1 cellular context compared by ENCODE assay signal in the genomic region with DNA sequence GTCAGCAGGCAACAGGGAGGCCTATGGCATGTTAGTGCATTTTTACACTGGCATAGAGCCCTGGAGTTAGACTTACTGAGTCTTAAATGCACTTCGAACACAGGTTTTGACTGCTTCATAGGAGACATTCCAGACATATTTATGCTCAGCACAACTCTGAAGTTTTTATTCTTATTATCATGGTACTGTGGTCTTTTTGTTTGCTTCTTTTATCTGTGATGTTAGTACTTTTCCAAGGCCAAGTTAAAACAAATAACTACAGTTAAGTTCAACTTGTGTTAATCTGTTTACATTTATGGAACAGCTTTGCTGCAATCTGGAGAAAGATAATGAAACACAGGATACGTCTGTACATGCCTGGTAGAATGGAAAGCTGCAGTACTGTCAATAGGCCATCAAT.
TF ChIP-seq lines count a peak whose summit lies in the region.

No MANE protein-coding gene starts in this region.

TF ChIP-seq in HepG2, 621 proteins besides CTCF, POLR2A, EP300 and RAD21 (continued from another document and continues in another):
- TF ChIP-seq AKNA (CRISPR knock-in tag; IDR thresholded peaks at IDR 0.05; ENCODE audit: borderline replicate concordance) (no peak), CREB3 (CRISPR knock-in tag; IDR thresholded peaks at IDR 0.05) (no peak), HOXD1 (CRISPR knock-in tag; IDR thresholded peaks at IDR 0.05) (no peak), NCOR1 (IDR thresholded peaks at IDR 0.05; ENCODE audit: borderline replicate concordance, low read length) (no peak; the same call in 1 of the 2 replicates), TOE1 (CRISPR knock-in tag; IDR thresholded peaks at IDR 0.05) (no peak), JUND (CRISPR knock-in tag; IDR thresholded peaks at IDR 0.05) (no peak), ZNF891 (CRISPR knock-in tag; IDR thresholded peaks at IDR 0.05) (no peak), ZNF619 (CRISPR knock-in tag; IDR thresholded peaks at IDR 0.05) (no peak), HNRNPH1 (optimal IDR thresholded peaks at IDR 0.05; ENCODE audit: low read depth, low read length) (no peak), SYNCRIP (IDR thresholded peaks at IDR 0.05; ENCODE audit: insufficient read depth, low read depth, low read length) (no peak), ZNF414 (CRISPR knock-in tag; IDR thresholded peaks at IDR 0.05) (no peak), ZNF768 (CRISPR knock-in tag; IDR thresholded peaks at IDR 0.05) (no peak), ZNF251 (CRISPR knock-in tag; IDR thresholded peaks at IDR 0.05) (no peak), MED1 (CRISPR knock-in tag; IDR thresholded peaks at IDR 0.05) (peak; percentile 56), MZF1 (CRISPR knock-in tag; IDR thresholded peaks at IDR 0.05; ENCODE audit: borderline replicate concordance) (no peak), ZNF788 (CRISPR knock-in tag; IDR thresholded peaks at IDR 0.05; ENCODE audit: borderline replicate concordance) (no peak), IRF2 (CRISPR knock-in tag; IDR thresholded peaks at IDR 0.05) (0 out of 2 replicates have a peak, but pooled peaks have one; percentile 9), NFE2 (CRISPR knock-in tag; IDR thresholded peaks at IDR 0.05) (no peak), ZNF792 (CRISPR knock-in tag; IDR thresholded peaks at IDR 0.05) (no peak), ZNF605 (CRISPR knock-in tag; IDR thresholded peaks at IDR 0.05) (no peak), HOXA5 (CRISPR knock-in tag; IDR thresholded peaks at IDR 0.05) (no peak), ZNF556 (CRISPR knock-in tag; IDR thresholded peaks at IDR 0.05; ENCODE audit: borderline replicate concordance) (no peak), WIZ (CRISPR knock-in tag; IDR thresholded peaks at IDR 0.05) (no peak), ZNF570 (CRISPR knock-in tag; IDR thresholded peaks at IDR 0.05; ENCODE audit: borderline replicate concordance) (no peak), ISL2 (CRISPR knock-in tag; IDR thresholded peaks at IDR 0.05) (peak; percentile 92), ZSCAN22 (CRISPR knock-in tag; IDR thresholded peaks at IDR 0.05) (no peak), SALL1 (CRISPR knock-in tag; IDR thresholded peaks at IDR 0.05) (peak; percentile 42; the same call in 1 of the 2 replicates), GZF1 (CRISPR knock-in tag; IDR thresholded peaks at IDR 0.05) (no peak), GATAD1 (CRISPR knock-in tag; IDR thresholded peaks at IDR 0.05) (no peak), KLF13 (CRISPR knock-in tag; IDR thresholded peaks at IDR 0.05) (no peak)
- TF ChIP-seq, protein P1, sequence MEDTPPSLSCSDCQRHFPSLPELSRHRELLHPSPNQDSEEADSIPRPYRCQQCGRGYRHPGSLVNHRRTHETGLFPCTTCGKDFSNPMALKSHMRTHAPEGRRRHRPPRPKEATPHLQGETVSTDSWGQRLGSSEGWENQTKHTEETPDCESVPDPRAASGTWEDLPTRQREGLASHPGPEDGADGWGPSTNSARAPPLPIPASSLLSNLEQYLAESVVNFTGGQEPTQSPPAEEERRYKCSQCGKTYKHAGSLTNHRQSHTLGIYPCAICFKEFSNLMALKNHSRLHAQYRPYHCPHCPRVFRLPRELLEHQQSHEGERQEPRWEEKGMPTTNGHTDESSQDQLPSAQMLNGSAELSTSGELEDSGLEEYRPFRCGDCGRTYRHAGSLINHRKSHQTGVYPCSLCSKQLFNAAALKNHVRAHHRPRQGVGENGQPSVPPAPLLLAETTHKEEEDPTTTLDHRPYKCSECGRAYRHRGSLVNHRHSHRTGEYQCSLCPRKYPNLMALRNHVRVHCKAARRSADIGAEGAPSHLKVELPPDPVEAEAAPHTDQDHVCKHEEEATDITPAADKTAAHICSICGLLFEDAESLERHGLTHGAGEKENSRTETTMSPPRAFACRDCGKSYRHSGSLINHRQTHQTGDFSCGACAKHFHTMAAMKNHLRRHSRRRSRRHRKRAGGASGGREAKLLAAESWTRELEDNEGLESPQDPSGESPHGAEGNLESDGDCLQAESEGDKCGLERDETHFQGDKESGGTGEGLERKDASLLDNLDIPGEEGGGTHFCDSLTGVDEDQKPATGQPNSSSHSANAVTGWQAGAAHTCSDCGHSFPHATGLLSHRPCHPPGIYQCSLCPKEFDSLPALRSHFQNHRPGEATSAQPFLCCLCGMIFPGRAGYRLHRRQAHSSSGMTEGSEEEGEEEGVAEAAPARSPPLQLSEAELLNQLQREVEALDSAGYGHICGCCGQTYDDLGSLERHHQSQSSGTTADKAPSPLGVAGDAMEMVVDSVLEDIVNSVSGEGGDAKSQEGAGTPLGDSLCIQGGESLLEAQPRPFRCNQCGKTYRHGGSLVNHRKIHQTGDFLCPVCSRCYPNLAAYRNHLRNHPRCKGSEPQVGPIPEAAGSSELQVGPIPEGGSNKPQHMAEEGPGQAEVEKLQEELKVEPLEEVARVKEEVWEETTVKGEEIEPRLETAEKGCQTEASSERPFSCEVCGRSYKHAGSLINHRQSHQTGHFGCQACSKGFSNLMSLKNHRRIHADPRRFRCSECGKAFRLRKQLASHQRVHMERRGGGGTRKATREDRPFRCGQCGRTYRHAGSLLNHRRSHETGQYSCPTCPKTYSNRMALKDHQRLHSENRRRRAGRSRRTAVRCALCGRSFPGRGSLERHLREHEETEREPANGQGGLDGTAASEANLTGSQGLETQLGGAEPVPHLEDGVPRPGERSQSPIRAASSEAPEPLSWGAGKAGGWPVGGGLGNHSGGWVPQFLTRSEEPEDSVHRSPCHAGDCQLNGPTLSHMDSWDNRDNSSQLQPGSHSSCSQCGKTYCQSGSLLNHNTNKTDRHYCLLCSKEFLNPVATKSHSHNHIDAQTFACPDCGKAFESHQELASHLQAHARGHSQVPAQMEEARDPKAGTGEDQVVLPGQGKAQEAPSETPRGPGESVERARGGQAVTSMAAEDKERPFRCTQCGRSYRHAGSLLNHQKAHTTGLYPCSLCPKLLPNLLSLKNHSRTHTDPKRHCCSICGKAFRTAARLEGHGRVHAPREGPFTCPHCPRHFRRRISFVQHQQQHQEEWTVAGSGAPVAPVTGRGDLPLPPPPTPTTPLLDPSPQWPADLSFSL (CRISPR knock-in tag; IDR thresholded peaks at IDR 0.05), result no peak
- TF ChIP-seq, protein P2, sequence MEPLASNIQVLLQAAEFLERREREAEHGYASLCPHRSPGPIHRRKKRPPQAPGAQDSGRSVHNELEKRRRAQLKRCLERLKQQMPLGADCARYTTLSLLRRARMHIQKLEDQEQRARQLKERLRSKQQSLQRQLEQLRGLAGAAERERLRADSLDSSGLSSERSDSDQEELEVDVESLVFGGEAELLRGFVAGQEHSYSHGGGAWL (CRISPR knock-in tag; IDR thresholded peaks at IDR 0.05), result no peak
- TF ChIP-seq, protein P3, sequence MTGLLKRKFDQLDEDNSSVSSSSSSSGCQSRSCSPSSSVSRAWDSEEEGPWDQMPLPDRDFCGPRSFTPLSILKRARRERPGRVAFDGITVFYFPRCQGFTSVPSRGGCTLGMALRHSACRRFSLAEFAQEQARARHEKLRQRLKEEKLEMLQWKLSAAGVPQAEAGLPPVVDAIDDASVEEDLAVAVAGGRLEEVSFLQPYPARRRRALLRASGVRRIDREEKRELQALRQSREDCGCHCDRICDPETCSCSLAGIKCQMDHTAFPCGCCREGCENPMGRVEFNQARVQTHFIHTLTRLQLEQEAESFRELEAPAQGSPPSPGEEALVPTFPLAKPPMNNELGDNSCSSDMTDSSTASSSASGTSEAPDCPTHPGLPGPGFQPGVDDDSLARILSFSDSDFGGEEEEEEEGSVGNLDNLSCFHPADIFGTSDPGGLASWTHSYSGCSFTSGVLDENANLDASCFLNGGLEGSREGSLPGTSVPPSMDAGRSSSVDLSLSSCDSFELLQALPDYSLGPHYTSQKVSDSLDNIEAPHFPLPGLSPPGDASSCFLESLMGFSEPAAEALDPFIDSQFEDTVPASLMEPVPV (CRISPR knock-in tag; IDR thresholded peaks at IDR 0.05), result no peak
- TF ChIP-seq, protein P4, sequence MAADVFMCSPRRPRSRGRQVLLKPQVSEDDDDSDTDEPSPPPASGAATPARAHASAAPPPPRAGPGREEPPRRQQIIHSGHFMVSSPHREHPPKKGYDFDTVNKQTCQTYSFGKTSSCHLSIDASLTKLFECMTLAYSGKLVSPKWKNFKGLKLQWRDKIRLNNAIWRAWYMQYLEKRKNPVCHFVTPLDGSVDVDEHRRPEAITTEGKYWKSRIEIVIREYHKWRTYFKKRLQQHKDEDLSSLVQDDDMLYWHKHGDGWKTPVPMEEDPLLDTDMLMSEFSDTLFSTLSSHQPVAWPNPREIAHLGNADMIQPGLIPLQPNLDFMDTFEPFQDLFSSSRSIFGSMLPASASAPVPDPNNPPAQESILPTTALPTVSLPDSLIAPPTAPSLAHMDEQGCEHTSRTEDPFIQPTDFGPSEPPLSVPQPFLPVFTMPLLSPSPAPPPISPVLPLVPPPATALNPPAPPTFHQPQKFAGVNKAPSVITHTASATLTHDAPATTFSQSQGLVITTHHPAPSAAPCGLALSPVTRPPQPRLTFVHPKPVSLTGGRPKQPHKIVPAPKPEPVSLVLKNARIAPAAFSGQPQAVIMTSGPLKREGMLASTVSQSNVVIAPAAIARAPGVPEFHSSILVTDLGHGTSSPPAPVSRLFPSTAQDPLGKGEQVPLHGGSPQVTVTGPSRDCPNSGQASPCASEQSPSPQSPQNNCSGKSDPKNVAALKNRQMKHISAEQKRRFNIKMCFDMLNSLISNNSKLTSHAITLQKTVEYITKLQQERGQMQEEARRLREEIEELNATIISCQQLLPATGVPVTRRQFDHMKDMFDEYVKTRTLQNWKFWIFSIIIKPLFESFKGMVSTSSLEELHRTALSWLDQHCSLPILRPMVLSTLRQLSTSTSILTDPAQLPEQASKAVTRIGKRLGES (CRISPR knock-in tag; IDR thresholded peaks at IDR 0.05; ENCODE audit: borderline replicate concordance), result no peak
